In genomic region chr6:2245954-2246863, GRCh38 we compare ENCODE assay signal across 8 cellular contexts. TPM values are rescaled to one million over a fixed set of nuclear protein-coding genes. Genes with fewer than 3 reads are reported as not detected.
A peak's percentile ranks its signal among the peaks of the same experiment; 100 is the strongest.
DNase-seq lines count a peak whose midpoint lies in the region; ATAC-seq and TF ChIP-seq lines count a peak whose summit lies in the region.

No MANE protein-coding gene starts in this region.

- CTCF ChIA-PET in naive thymus-derived CD4-positive, alpha-beta T cell (lab: Charles Lee) = no interaction called here

- no peak for TF ChIP-seq CTCF in esophagus squamous epithelium (IDR thresholded peaks at IDR 0.05)

- 9 to 22% methylated on average over 18 to 24 of the region's 26 CpGs for WGBS in esophagus squamous epithelium, 2 donors

- peaks cover 0 to 2% (median 0%) of the 10 kb centered on the region in 11 donors for H3K9me3 Mint-ChIP-seq in naive thymus-derived CD4-positive, alpha-beta T cell

- peaks cover 0 to 23% (median 0%) of the 10 kb centered on the region in 3 donors for H3K36me3 ChIP-seq in esophagus squamous epithelium
- H3K36me3 ChIP-seq in naive thymus-derived CD4-positive, alpha-beta T cell (ENCODE audit: control insufficient read depth in 2 of 3, insufficient read depth in 3 of 3, low read length in 3 of 3) = peaks cover 0 to 14% (median 0%) of the 10 kb centered on the region in 3 experiments

- peaks cover 0 to 23% (median 0%) of the 10 kb centered on the region in 4 donors for H3K27me3 ChIP-seq in esophagus squamous epithelium
- H3K27me3 ChIP-seq in naive thymus-derived CD4-positive, alpha-beta T cell (ENCODE audit: control insufficient read depth in 2 of 2, insufficient read depth in 2 of 2, low read length in 2 of 2) = no peaks in the 10 kb centered on the region

- H3K4me3 ChIP-seq in esophagus squamous epithelium = peak overlapping the region; percentile 74 to 98 (median 84)
- H3K4me3 ChIP-seq in naive thymus-derived CD4-positive, alpha-beta T cell (ENCODE audit: low read length) = peak overlapping the region; percentile 90

- DNase-seq in A172 (ENCODE audit: low spot score) (peak; percentile 79), NCI-H510A treated with DMSO at 0.1 percent for 48 hours (lab: John Stamatoyannopoulos, UW) (peak; percentile 73), activated T-cell treated with anti-CD3 and anti-CD28 coated beads for 48 hours (ENCODE audit: low read depth) (peak; percentile 17), esophagus squamous epithelium (lab: John Stamatoyannopoulos, UW) (peak; percentile 15)
- peak in 7 of 9 donors; percentile 3 to 56 (median 28) for DNase-seq in naive thymus-derived CD4-positive, alpha-beta T cell

- no peaks in the 10 kb centered on the region for H3K9me3 ChIP-seq in esophagus squamous epithelium
- no peaks in the 10 kb centered on the region for H3K9me3 ChIP-seq in naive thymus-derived CD4-positive, alpha-beta T cell (ENCODE audit: control insufficient read depth in 2 of 3, low read length in 3 of 3)

- TF ChIP-seq POLR2A in esophagus squamous epithelium (IDR thresholded peaks at IDR 0.05) = no peak

- peaks cover 7 to 30% (median 8%) of the 10 kb centered on the region in 3 donors for H3K4me1 ChIP-seq in esophagus squamous epithelium
- peaks cover 15 to 18% of the 10 kb centered on the region in 2 donors for H3K4me1 ChIP-seq in naive thymus-derived CD4-positive, alpha-beta T cell (ENCODE audit: control insufficient read depth in 2 of 2, insufficient read depth in 2 of 2, low read length in 2 of 2)

- H3K27ac ChIP-seq in esophagus squamous epithelium = peak overlapping the region; percentile 83 to 96 (median 91)
- peak overlapping the region; percentile 96 for H3K27ac ChIP-seq in naive thymus-derived CD4-positive, alpha-beta T cell (ENCODE audit: low read depth, low read length)
- H3K27ac ChIP-seq in temporal lobe (ENCODE audit: low read depth, low read length) = peak overlapping the region; percentile 77

- intact Hi-C loops in esophagus squamous epithelium (cut with DNase I) = no loop called here
- intact Hi-C loops in naive thymus-derived CD4-positive, alpha-beta T cell (cut with micrococcal nuclease) = loop anchor here (1.0 to 10.0 kb wide), 14 partner anchors 23 to 1891 kb away; partner anchors contain the start of genes ECI2 (in 2 of the 2), WRNIP1 (in 2 of the 2), BPHL (in 1 of the 2) and EXOC2 (in 1 of the 2)

- peak overlapping the region; percentile 84 to 98 (median 95) for H3K27ac Mint-ChIP-seq in naive thymus-derived CD4-positive, alpha-beta T cell

- POLR2A ChIA-PET in naive thymus-derived CD4-positive, alpha-beta T cell (lab: Charles Lee) = interaction anchor here (0.6 to 0.7 kb wide), 3 partner anchors 169 to 626 kb away, joined by 3 read pairs; no protein-coding TSS in a partner anchor

- ATAC-seq in GM18511 (IDR thresholded peaks at IDR 0.05; ENCODE audit: unreplicated experiment) (peak; percentile 26), HG03139 (IDR thresholded peaks at IDR 0.05; ENCODE audit: unreplicated experiment) (peak; percentile 11)
- ATAC-seq in naive thymus-derived CD4-positive, alpha-beta T cell = no peak

- H3K36me3 Mint-ChIP-seq in naive thymus-derived CD4-positive, alpha-beta T cell = peaks cover 5 to 20% (median 14%) of the 10 kb centered on the region in 5 donors

- peak overlapping the region; percentile 86 to 97 (median 93) for H3K4me3 Mint-ChIP-seq in naive thymus-derived CD4-positive, alpha-beta T cell

- peaks cover 36 to 68% (median 58%) of the 10 kb centered on the region in 7 donors for H3K4me1 Mint-ChIP-seq in naive thymus-derived CD4-positive, alpha-beta T cell

- H3K27me3 Mint-ChIP-seq in naive thymus-derived CD4-positive, alpha-beta T cell = no peaks in the 10 kb centered on the region

RNA-seq across cellular contexts. Expression of gene GMDS, which starts 0.8 kb away (rescaled TPM):
- total RNA-seq in A172 (2014; rRNA removed; shearing (Covaris generic)) = 5.4 and 8.9 TPM in 2 replicates
- 10 to 100 TPM; 17.9 to 58.7 (median 36.7) TPM for total RNA-seq in esophagus squamous epithelium
- total RNA-seq in naive thymus-derived CD4-positive, alpha-beta T cell = 10 to 100 TPM; 12.7 to 33.9 (median 18.3) TPM
- polyA plus RNA-seq in naive thymus-derived CD4-positive, alpha-beta T cell = 10 to 100 TPM; 16.0 to 20.8 TPM
- total RNA-seq in temporal lobe = 7.6 TPM

Comparison
In these comparisons a context has a peak if more than half of its experiments do, and no peak if none do; other contexts are left out.
1. DNase-seq: peak in every context shown above with its lines; median percentile 79 in A172; 73 in NCI-H510A treated with DMSO at 0.1 percent for 48 hours; 28 in naive thymus-derived CD4-positive, alpha-beta T cell; 17 in activated T-cell treated with anti-CD3 and anti-CD28 coated beads for 48 hours; 15 in esophagus squamous epithelium.